29 cellular contexts compared by ENCODE assay signal in genomic region chr13:20045946-20046548, GRCh38.
"Had no signal": no experiment of that assay in that cellular context is flagged by ENCODE, and none has a peak within 500 bp of the region (broad histone marks: within the 10 kb centered on the region; RNA-seq: fewer than 3 reads in every experiment).

No MANE protein-coding gene starts in this region.

- H3K4me3 Mint-ChIP-seq: naive thymus-derived CD8-positive, alpha-beta T cell; nephron progenitor cell; stimulated activated memory B cell treated with anti-CD40 and anti-IgM and Interleukin-4, amounts not matched to agents 10 μg/mL and 1 μg/mL and 100 μg/mL, for 72 hours had no signal

- H3K4me3 ChIP-seq: coronary artery, esophagus muscularis mucosa, gastroesophageal sphincter, heart right ventricle, lower lobe of right lung, prostate gland, skin epidermis, spleen, thoracic aorta, transverse colon, upper lobe of right lung, uterus had no signal

- H3K36me3 ChIP-seq: prostate gland, uterus had no signal

- H3K27ac Mint-ChIP-seq: naive thymus-derived CD8-positive, alpha-beta T cell; nephron progenitor cell; stimulated activated memory B cell treated with anti-CD40 and anti-IgM and Interleukin-4, amounts not matched to agents 10 μg/mL and 1 μg/mL and 100 μg/mL, for 72 hours had no signal

- H3K27me3 Mint-ChIP-seq: naive thymus-derived CD8-positive, alpha-beta T cell; stimulated activated memory B cell treated with anti-CD40 and anti-IgM and Interleukin-4, amounts not matched to agents 10 μg/mL and 1 μg/mL and 100 μg/mL, for 72 hours had no signal

- FAIRE-seq: endothelial cell of umbilical vein, islet of Langerhans had no signal

- DNase-seq: dermis blood vessel endothelial cell; effector memory CD4-positive, alpha-beta T cell; foreskin keratinocyte; glutamatergic neuron; heart right ventricle; hippocampal formation; left colon; left ventricle myocardium superior; lower lobe of right lung; naive thymus-derived CD8-positive, alpha-beta T cell; nephron progenitor cell; nucleus accumbens; right cardiac atrium; spleen; stimulated activated CD4-positive, alpha-beta T cell treated with anti-CD3 and anti-CD28 coated beads, Interleukin-4, amount 100 ng/mL, for 4 hours; stimulated activated naive CD8-positive, alpha-beta T cell treated with anti-CD3 and anti-CD28 coated beads, Interleukin-15, Interleukin-2, amounts not matched to agents 100 U/mL and 50 U/mL, for 24 hours; substantia nigra; transverse colon; upper lobe of right lung; uterus had no signal

- H3K27ac ChIP-seq: coronary artery, esophagus muscularis mucosa, foreskin keratinocyte, gastroesophageal sphincter, heart right ventricle, lower lobe of right lung, prostate gland, skin epidermis, spleen, thoracic aorta, transverse colon, upper lobe of right lung, uterus had no signal

- H3K9me3 Mint-ChIP-seq: naive thymus-derived CD8-positive, alpha-beta T cell; stimulated activated memory B cell treated with anti-CD40 and anti-IgM and Interleukin-4, amounts not matched to agents 10 μg/mL and 1 μg/mL and 100 μg/mL, for 72 hours had no signal

- H3K9me3 ChIP-seq: esophagus muscularis mucosa, gastroesophageal sphincter, heart right ventricle, lower lobe of right lung, prostate gland, spleen, thoracic aorta, transverse colon, upper lobe of right lung, uterus had no signal

- H3K4me1 ChIP-seq: foreskin keratinocyte, prostate gland, uterus had no signal

- H3K27me3 ChIP-seq: esophagus muscularis mucosa, foreskin keratinocyte, gastroesophageal sphincter, heart right ventricle, spleen, transverse colon, upper lobe of right lung, uterus had no signal

- ATAC-seq: foreskin keratinocyte; gastroesophageal sphincter; heart right ventricle; left colon; left ventricle myocardium superior; lower lobe of right lung; naive thymus-derived CD8-positive, alpha-beta T cell; right cardiac atrium; stimulated activated memory B cell treated with anti-CD40 and anti-IgM and Interleukin-4, amounts not matched to agents 10 μg/mL and 1 μg/mL and 100 μg/mL, for 72 hours; stimulated activated naive CD8-positive, alpha-beta T cell treated with anti-CD3 and anti-CD28 coated beads, Interleukin-15, Interleukin-2, amounts not matched to agents 100 U/mL and 50 U/mL, for 24 hours; upper lobe of right lung had no signal

- H3K4me1 Mint-ChIP-seq: nephron progenitor cell had no signal
